ENCODE assay signal across 31 cellular contexts in genomic region chr12:91901675-91902074, GRCh38.
"Had no signal": no experiment of that assay in that cellular context is flagged by ENCODE, and none has a peak within 500 bp of the region (broad histone marks: within the 10 kb centered on the region; RNA-seq: fewer than 3 reads in every experiment).

No MANE protein-coding gene starts in this region.

- H3K27me3 ChIP-seq: brain microvascular endothelial cell, cardiac muscle cell, Peyer's patch, SJSA1 had no signal

- H3K27ac ChIP-seq: brain microvascular endothelial cell, cardiac muscle cell, Peyer's patch, SJSA1 had no signal

- H3K4me1 ChIP-seq: SJSA1 had no signal

- H3K27ac Mint-ChIP-seq: activated CD4-positive, alpha-beta T cell treated with anti-CD3 and anti-CD28 coated beads, Interleukin-2, amount 10 ng/mL, durations not matched to agents 24 days and 14 days; activated CD8-positive, alpha-beta T cell treated with anti-CD3 and anti-CD28 coated beads, Interleukin-2, amount 10 ng/mL, durations not matched to agents 7 days and 5 days; activated naive CD8-positive, alpha-beta T cell; activated naive CD8-positive, alpha-beta T cell treated with anti-CD3 and anti-CD28 coated beads, Interleukin-2, amount 50 U/mL, for 24 hours; activated T-cell treated with anti-CD3 and anti-CD28 coated beads, Interleukin-2, amount 50 U/mL, for 24 hours; activated T-helper 2 cell treated with anti-CD3 and anti-CD28 coated beads, Interferon-gamma antibody, Interleukin-2, Interleukin-4, amounts not matched to agents 10 μg/mL and 5 μg/mL and 100 μg/mL, durations not matched to agents 14 hours and 24 hours and 36 hours; T-helper 1 cell treated with Interleukin-12 subunit alpha and Interleukin-12 subunit beta and Interleukin-4 antibody, amounts not matched to agents 30 μg/mL and 1 μg/mL, for 36 hours; T-helper 2 cell treated with Interferon-gamma antibody and Interleukin-4, amounts not matched to agents 5 μg/mL and 100 μg/mL, for 36 hours had no signal

- H3K27me3 Mint-ChIP-seq: activated CD4-positive, alpha-beta T cell treated with anti-CD3 and anti-CD28 coated beads, Interleukin-2, amount 10 ng/mL, durations not matched to agents 24 days and 14 days; activated naive CD8-positive, alpha-beta T cell; activated naive CD8-positive, alpha-beta T cell treated with anti-CD3 and anti-CD28 coated beads, Interleukin-2, amount 50 U/mL, for 24 hours; activated T-cell treated with anti-CD3 and anti-CD28 coated beads, Interleukin-2, amount 50 U/mL, for 24 hours; central memory CD8-positive, alpha-beta T cell had no signal

- H3K4me3 Mint-ChIP-seq: activated CD4-positive, alpha-beta T cell treated with anti-CD3 and anti-CD28 coated beads, Interleukin-2, amount 10 ng/mL, durations not matched to agents 24 days and 14 days; activated CD8-positive, alpha-beta T cell treated with anti-CD3 and anti-CD28 coated beads, Interleukin-2, amount 10 ng/mL, durations not matched to agents 7 days and 5 days; activated naive CD8-positive, alpha-beta T cell; activated naive CD8-positive, alpha-beta T cell treated with anti-CD3 and anti-CD28 coated beads, Interleukin-2, amount 50 U/mL, for 24 hours; activated T-cell treated with anti-CD3 and anti-CD28 coated beads, Interleukin-2, amount 50 U/mL, for 24 hours; central memory CD8-positive, alpha-beta T cell; T-helper 1 cell treated with Interleukin-12 subunit alpha and Interleukin-12 subunit beta and Interleukin-4 antibody, amounts not matched to agents 30 μg/mL and 1 μg/mL, for 36 hours; T-helper 2 cell treated with Interferon-gamma antibody and Interleukin-4, amounts not matched to agents 5 μg/mL and 100 μg/mL, for 36 hours had no signal

- H3K9ac ChIP-seq: SK-N-SH had no signal

- H3K36me3 ChIP-seq: brain microvascular endothelial cell, cardiac muscle cell, Peyer's patch, SJSA1 had no signal

- ATAC-seq: activated CD8-positive, alpha-beta T cell treated with anti-CD3 and anti-CD28 coated beads, Interleukin-2, amount 10 ng/mL, durations not matched to agents 7 days and 5 days; activated naive CD8-positive, alpha-beta T cell treated with anti-CD3 and anti-CD28 coated beads, Interleukin-2, amount 50 U/mL, for 24 hours; PC-3 had no signal

- H3K4me3 ChIP-seq: cardiac muscle cell, Peyer's patch, SJSA1 had no signal

- DNase-seq: activated CD4-positive, alpha-beta T cell treated with anti-CD3 and anti-CD28 coated beads, Interleukin-2, amount 10 ng/mL, durations not matched to agents 24 days and 14 days; activated CD4-positive, alpha-beta T cell treated with anti-CD3 and anti-CD28 coated beads, Interleukin-2, amount 50 U/mL, for 4 hours; activated CD4-positive, CD25-positive, alpha-beta regulatory T cell; activated CD8-positive, alpha-beta T cell treated with anti-CD3 and anti-CD28 coated beads, Interleukin-2, amount 10 ng/mL, durations not matched to agents 7 days and 5 days; activated gamma-delta T cell; activated naive CD4-positive, alpha-beta T cell treated with Interleukin-2 at 50 U/mL for 16 hours; activated naive CD8-positive, alpha-beta T cell treated with anti-CD3 and anti-CD28 coated beads, Interleukin-2, amount 50 U/mL, for 24 hours; activated T-cell treated with anti-CD3 and anti-CD28 coated beads, Interleukin-2, amount 50 U/mL, for 24 hours; anterior cingulate cortex; brain microvascular endothelial cell; Kasumi-1; MM.1S; MV-4-11; NCI-H1092; NCI-H1436 treated with DMSO at 0.1 percent for 48 hours; NCI-H1694 treated with DMSO at 0.1 percent for 48 hours; NCI-H2029; NCI-H345; NCI-H524 treated with DMSO at 0.1 percent for 48 hours; PC-3; Peyer's patch; RPMI8226; SHP77 treated with DMSO at 0.1 percent for 48 hours; SK-N-SH had no signal

- H3K4me2 ChIP-seq: SK-N-SH had no signal

- H3K9me3 ChIP-seq: Peyer's patch, SJSA1, SK-N-SH had no signal
